ENCODE assay signal across 23 cellular contexts in genomic region chr2:199335502-199335901, GRCh38.
A peak's percentile ranks its signal among the peaks of the same experiment; 100 is the strongest.
DNase-seq lines count a peak whose midpoint lies in the region; ATAC-seq, FAIRE-seq and TF ChIP-seq lines count a peak whose summit lies in the region.
"Had no signal": no experiment of that assay in that cellular context is flagged by ENCODE, and none has a peak within 500 bp of the region (broad histone marks: within the 10 kb centered on the region; RNA-seq: fewer than 3 reads in every experiment).

No MANE protein-coding gene starts in this region.

- no peaks in the 10 kb centered on the region for H3K9me3 Mint-ChIP-seq in GM23338
- H3K9me3 Mint-ChIP-seq in activated naive CD8-positive, alpha-beta T cell treated with anti-CD3 and anti-CD28 coated beads, Interleukin-2, amount 50 U/mL, for 24 hours, result no peaks in the 10 kb centered on the region
- no peaks in the 10 kb centered on the region for H3K9me3 Mint-ChIP-seq in T-helper 2 cell treated with Interferon-gamma antibody and Interleukin-4, amounts not matched to agents 5 μg/mL and 100 μg/mL, for 36 hours
- H3K9me3 Mint-ChIP-seq: CD4-positive, alpha-beta T cell had no signal

- CTCF ChIA-PET in K562 (lab: Yijun Ruan, JAX; ENCODE audit: low intra/inter-chr PET ratio), result no interaction called here

- H3K4me1 Mint-ChIP-seq in GM23338, result peaks cover 12% of the 10 kb centered on the region
- H3K4me1 Mint-ChIP-seq in activated naive CD8-positive, alpha-beta T cell treated with anti-CD3 and anti-CD28 coated beads, Interleukin-2, amount 50 U/mL, for 24 hours, result no peaks in the 10 kb centered on the region
- H3K4me1 Mint-ChIP-seq in T-helper 2 cell treated with Interferon-gamma antibody and Interleukin-4, amounts not matched to agents 5 μg/mL and 100 μg/mL, for 36 hours (ENCODE audit: low read depth), result no peaks in the 10 kb centered on the region

- no peaks in the 10 kb centered on the region for H3K27me3 Mint-ChIP-seq in GM23338 (ENCODE audit: insufficient read depth, low read depth, poor library complexity)
- H3K27me3 Mint-ChIP-seq in activated naive CD8-positive, alpha-beta T cell treated with anti-CD3 and anti-CD28 coated beads, Interleukin-2, amount 50 U/mL, for 24 hours, result no peaks in the 10 kb centered on the region
- H3K27me3 Mint-ChIP-seq in T-helper 2 cell treated with Interferon-gamma antibody and Interleukin-4, amounts not matched to agents 5 μg/mL and 100 μg/mL, for 36 hours (ENCODE audit: low read depth), result no peaks in the 10 kb centered on the region

- H3K9me2 ChIP-seq in GM23338 (ENCODE audit: insufficient read depth), result no peaks in the 10 kb centered on the region

- in situ Hi-C loops in K562 (cut with MboI), result no loop called here

- WGBS in K562 (ENCODE audit: insufficient coverage, low coverage, missing lambda C conversion rate), result 17% methylated on average over 2 of the region's 2 CpGs
- 55% methylated on average over 2 of the region's 2 CpGs for WGBS in smooth muscle cell (ENCODE audit: low lambda C conversion rate)

- H3K9ac ChIP-seq in K562 (ENCODE audit: insufficient read depth in 1 of 2, low read depth in 2 of 2, low read length in 2 of 2) (no peak overlapping the region), smooth muscle cell (ENCODE audit: low read depth) (no peak overlapping the region)
- H3K9ac ChIP-seq: GM23248 had no signal

- no peak for DNase-seq in GM23338 (ENCODE audit: low spot score)
- DNase-seq in OCI-M1 (lab: John Stamatoyannopoulos, UW), result peak; percentile 45
- peak; percentile 11 to 31 (median 16) for DNase-seq in K562 (ENCODE audit: extremely low read depth in 1 of 4, low spot score in 3 of 4)
- no peak for DNase-seq in smooth muscle cell (lab: John Stamatoyannopoulos, UW; ENCODE audit: unreplicated experiment)
- no peak for DNase-seq in activated naive CD8-positive, alpha-beta T cell treated with anti-CD3 and anti-CD28 coated beads, Interleukin-2, amount 50 U/mL, for 24 hours
- DNase-seq in T-helper 2 cell treated with Interferon-gamma antibody and Interleukin-4, amounts not matched to agents 5 μg/mL and 100 μg/mL, for 36 hours (ENCODE audit: low spot score), result no peak
- DNase-seq in HuH-7 (ENCODE audit: low spot score), result no peak
- DNase-seq: AML-193; Caco-2; CD4-positive, alpha-beta T cell; DMS153; DMS79; GDM1; GM23248; HCEC 1CT; IMR-90 had no signal

- POLR2A ChIA-PET in K562 (lab: Yijun Ruan, JAX), result no interaction called here

- H4K20me1 ChIP-seq in GM23338 (replicated peaks; ENCODE audit: insufficient read depth) (no peaks in the 10 kb centered on the region), K562 (replicated peaks; ENCODE audit: control insufficient read depth, insufficient read depth, low read length) (no peaks in the 10 kb centered on the region), smooth muscle cell (ENCODE audit: low read depth) (no peaks in the 10 kb centered on the region)

- intact Hi-C loops in K562 (cut with micrococcal nuclease), result loop anchor here (10.0 kb wide), 1 partner anchor 149 kb away; no protein-coding TSS in a partner anchor

- H3K36me3 ChIP-seq in GM23338 (ENCODE audit: insufficient read depth) (no peaks in the 10 kb centered on the region), K562 (ENCODE audit: control insufficient read depth, insufficient read depth, low read length) (peaks cover 19% of the 10 kb centered on the region), smooth muscle cell (ENCODE audit: low read depth) (no peaks in the 10 kb centered on the region)

- no TSS peak for BruUV-seq in K562 (replicated peaks; lab: Mats Ljungman, UMichigan)

- H3K4me1 ChIP-seq in GM23338 (ENCODE audit: insufficient read depth), result peaks cover 9% of the 10 kb centered on the region
- H3K4me1 ChIP-seq in K562 (replicated peaks in 1 of 2; ENCODE audit: control insufficient read depth in 2 of 2, insufficient read depth in 2 of 2, low read length in 2 of 2), result no peaks in the 10 kb centered on the region; a peak in 3 of 5 replicates
- peaks cover 2% of the 10 kb centered on the region for H3K4me1 ChIP-seq in smooth muscle cell (ENCODE audit: low read depth)
- H3K4me1 ChIP-seq: A549, Caco-2 had no signal

- no peak overlapping the region for H3K4me3 Mint-ChIP-seq in GM23338
- no peak overlapping the region for H3K4me3 Mint-ChIP-seq in activated naive CD8-positive, alpha-beta T cell treated with anti-CD3 and anti-CD28 coated beads, Interleukin-2, amount 50 U/mL, for 24 hours
- no peak overlapping the region for H3K4me3 Mint-ChIP-seq in T-helper 2 cell treated with Interferon-gamma antibody and Interleukin-4, amounts not matched to agents 5 μg/mL and 100 μg/mL, for 36 hours
- H3K4me3 Mint-ChIP-seq: CD4-positive, alpha-beta T cell had no signal

- TF ChIP-seq EP300 in K562 (IDR thresholded peaks at IDR 0.05; ENCODE audit: low read length), result no peak; the same call in 1 of the 2 replicates

- H3F3A ChIP-seq in GM23338 (replicated peaks; ENCODE audit: low read depth) (no peaks in the 10 kb centered on the region), smooth muscle cell (ENCODE audit: low read depth) (no peaks in the 10 kb centered on the region)

- H3K9me1 ChIP-seq in K562 (ENCODE audit: control insufficient read depth, insufficient read depth, low read length), result no peaks in the 10 kb centered on the region

- no peak overlapping the region for H3K4me2 ChIP-seq in GM23338
- no peak overlapping the region for H3K4me2 ChIP-seq in K562 (ENCODE audit: insufficient read depth, low read length)
- peak overlapping the region; percentile 3 for H3K4me2 ChIP-seq in smooth muscle cell
- H3K4me2 ChIP-seq: A549 had no signal

- H3K4me3 ChIP-seq in GM23338 (no peak overlapping the region), K562 (no peak overlapping the region), smooth muscle cell (no peak overlapping the region)
- H3K4me3 ChIP-seq: A549, GM23248 had no signal

- no peak for TF ChIP-seq POLR2A in K562 (conservative IDR thresholded peaks at IDR 0.05)

- TF ChIP-seq RAD21 in K562 (CRISPR knock-in tag; conservative IDR thresholded peaks at IDR 0.05 in 1 of 2, IDR thresholded peaks at IDR 0.05 in 1 of 2), result no peak

- H3K36me3 Mint-ChIP-seq in GM23338 (ENCODE audit: low read depth), result no peaks in the 10 kb centered on the region
- no peaks in the 10 kb centered on the region for H3K36me3 Mint-ChIP-seq in activated naive CD8-positive, alpha-beta T cell treated with anti-CD3 and anti-CD28 coated beads, Interleukin-2, amount 50 U/mL, for 24 hours (ENCODE audit: low read depth)
- H3K36me3 Mint-ChIP-seq in T-helper 2 cell treated with Interferon-gamma antibody and Interleukin-4, amounts not matched to agents 5 μg/mL and 100 μg/mL, for 36 hours (ENCODE audit: low read depth), result no peaks in the 10 kb centered on the region

- H3K79me2 ChIP-seq in GM23338 (replicated peaks; ENCODE audit: insufficient read depth), result no peaks in the 10 kb centered on the region
- peaks cover 4% of the 10 kb centered on the region; the same call in 1 of the 3 replicates for H3K79me2 ChIP-seq in K562 (ENCODE audit: control insufficient read depth, insufficient read depth, low read length)
- H3K79me2 ChIP-seq in smooth muscle cell (ENCODE audit: low read depth), result no peaks in the 10 kb centered on the region

- H3K9me3 ChIP-seq in K562 (replicated peaks; ENCODE audit: control insufficient read depth, insufficient read depth, low read depth, low read length), result no peaks in the 10 kb centered on the region
- H3K9me3 ChIP-seq in smooth muscle cell (replicated peaks; ENCODE audit: low read depth), result no peaks in the 10 kb centered on the region
- H3K9me3 ChIP-seq: A549, Caco-2 had no signal

- no peak for FAIRE-seq in K562 (lab: Jason Lieb, UNC)
- FAIRE-seq: A549, GM12892, GM18507, H54 had no signal

- H3K27ac ChIP-seq in GM23338 (ENCODE audit: low read depth) (no peak overlapping the region), K562 (ENCODE audit: extremely low read depth, low read depth, low read length) (0 out of 3 replicates have a peak overlapping the region, but pooled peaks have one; percentile 2), smooth muscle cell (ENCODE audit: low read depth) (no peak overlapping the region)
- H3K27ac ChIP-seq: 22Rv1, A549, C4-2B, GM23248, HL-60 had no signal

- 0 out of 2 replicates have a peak overlapping the region, but pooled peaks have one; percentile 26 for H3K27ac Mint-ChIP-seq in GM23338
- H3K27ac Mint-ChIP-seq in activated naive CD8-positive, alpha-beta T cell treated with anti-CD3 and anti-CD28 coated beads, Interleukin-2, amount 50 U/mL, for 24 hours, result no peak overlapping the region
- no peak overlapping the region for H3K27ac Mint-ChIP-seq in T-helper 2 cell treated with Interferon-gamma antibody and Interleukin-4, amounts not matched to agents 5 μg/mL and 100 μg/mL, for 36 hours
- H3K27ac Mint-ChIP-seq: CD4-positive, alpha-beta T cell had no signal

- no peak overlapping the region for H2AFZ ChIP-seq in GM23338
- no peak overlapping the region for H2AFZ ChIP-seq in K562 (ENCODE audit: low read depth, low read length)
- no peak overlapping the region for H2AFZ ChIP-seq in smooth muscle cell (ENCODE audit: low read depth)
- H2AFZ ChIP-seq: GM23248 had no signal

- no peak for ATAC-seq in GM23338
- ATAC-seq in K562, result peak; percentile 53
- no peak for ATAC-seq in activated naive CD8-positive, alpha-beta T cell treated with anti-CD3 and anti-CD28 coated beads, Interleukin-2, amount 50 U/mL, for 24 hours
- ATAC-seq: A549 had no signal

- no peak for TF ChIP-seq CTCF in GM23338 (conservative IDR thresholded peaks at IDR 0.05; ENCODE audit: low read depth in 2 of 2)
- no peak for TF ChIP-seq CTCF in K562 (IDR thresholded peaks at IDR 0.05 in 2 of 3, conservative IDR thresholded peaks at IDR 0.05 in 1 of 3; ENCODE audit: insufficient read depth in 2 of 3, low read depth in 1 of 3, low read length in 3 of 3)
- TF ChIP-seq CTCF in smooth muscle cell (IDR thresholded peaks at IDR 0.05; ENCODE audit: borderline replicate concordance, insufficient read depth, poor library complexity, severe bottlenecking), result no peak

- no peaks in the 10 kb centered on the region for H3K27me3 ChIP-seq in GM23338 (ENCODE audit: insufficient read depth)
- H3K27me3 ChIP-seq in K562 (ENCODE audit: control insufficient read depth in 2 of 2, insufficient read depth in 2 of 2, low read length in 2 of 2), result no peaks in the 10 kb centered on the region
- no peaks in the 10 kb centered on the region for H3K27me3 ChIP-seq in smooth muscle cell (ENCODE audit: low read depth)

TF ChIP-seq in GM23338, 12 proteins besides CTCF, POLR2A, EP300 and RAD21 (continues in another document):
- TF ChIP-seq POLR2AphosphoS5 (IDR thresholded peaks at IDR 0.05; ENCODE audit: low read depth), result no peak

TF ChIP-seq in K562, 482 proteins besides CTCF, POLR2A, EP300 and RAD21 (continues in another document):
- TF ChIP-seq ARID1B (IDR thresholded peaks at IDR 0.05), result peak; percentile 69; the same call in 1 of the 2 replicates
- TF ChIP-seq ZNF146 (CRISPR knock-in tag; IDR thresholded peaks at IDR 0.05; ENCODE audit: unreplicated experiment), result no peak
- TF ChIP-seq FOSL1 (tag; conservative IDR thresholded peaks at IDR 0.05), result peak; percentile 45; the same call in 1 of the 2 replicates
- peak; percentile 23; the same call in 1 of the 2 replicates for TF ChIP-seq NCOR1 (IDR thresholded peaks at IDR 0.05)
- peak; percentile 45; the same call in 1 of the 2 replicates for TF ChIP-seq GATA2 (CRISPR knock-in tag; IDR thresholded peaks at IDR 0.05)
- peak; percentile 42 for TF ChIP-seq TAL1 (IDR thresholded peaks at IDR 0.05)
- TF ChIP-seq SMARCA4 (IDR thresholded peaks at IDR 0.05), result peak; percentile 53

Comparison
In these comparisons a context has a peak if more than half of its experiments do, and no peak if none do; other contexts are left out.
1. DNase-seq: peak in OCI-M1 (single experiment) and K562 (4 of 4); none in GM23338 (single experiment), smooth muscle cell (single experiment), activated naive CD8-positive, alpha-beta T cell treated with anti-CD3 and anti-CD28 coated beads, Interleukin-2, amount 50 U/mL, for 24 hours (single experiment), T-helper 2 cell treated with Interferon-gamma antibody and Interleukin-4, amounts not matched to agents 5 μg/mL and 100 μg/mL, for 36 hours (single experiment) and HuH-7 (single experiment).